In the genomic region with DNA sequence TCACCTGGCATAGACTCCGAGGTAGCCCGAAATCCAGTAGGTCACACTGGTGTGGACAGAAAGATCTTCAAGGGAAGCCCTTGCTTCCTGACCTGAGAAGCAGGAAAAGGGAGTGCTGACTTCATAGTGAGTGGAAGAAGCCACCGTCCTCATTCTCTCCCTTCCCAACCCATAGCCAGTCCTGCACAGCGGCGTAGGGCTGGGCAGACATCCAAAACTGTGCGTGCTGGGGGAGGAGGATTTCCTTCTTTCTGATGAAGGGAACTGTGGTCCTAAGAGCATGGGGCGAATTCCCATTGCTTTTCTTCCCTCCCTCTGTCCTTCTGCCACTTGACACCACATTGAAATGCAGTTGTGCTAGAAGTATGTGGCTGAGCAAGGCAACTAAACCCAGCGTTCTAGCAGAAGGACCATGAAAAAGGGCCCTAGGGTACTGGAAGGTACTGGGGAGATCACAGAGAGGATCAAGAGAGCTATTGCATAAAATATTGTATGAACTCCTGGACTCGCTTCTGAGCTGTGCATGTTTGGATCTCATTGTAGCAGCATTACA, we compare ENCODE assay signal across 23 cellular contexts.
DNase-seq lines count a peak whose midpoint lies in the region; ATAC-seq, FAIRE-seq and TF ChIP-seq lines count a peak whose summit lies in the region.
"Had no signal": no experiment of that assay in that cellular context is flagged by ENCODE, and none has a peak within 500 bp of the region (broad histone marks: within the 10 kb centered on the region; RNA-seq: fewer than 3 reads in every experiment).

No MANE protein-coding gene starts in this region.

- no peak overlapping the region for H3K4me3 Mint-ChIP-seq in activated CD8-positive, alpha-beta T cell treated with anti-CD3 and anti-CD28 coated beads for 36 hours
- H3K4me3 Mint-ChIP-seq: activated T-cell treated with anti-CD3 and anti-CD28 coated beads, Interleukin-2, amount 50 U/mL, for 24 hours; B cell had no signal

- ATAC-seq in right lobe of liver (peak; percentile 28 to 68 (median 39)), HepG2 (no peak), HG02798 (IDR thresholded peaks at IDR 0.05; ENCODE audit: poor library complexity, unreplicated experiment) (no peak)
- no peak for ATAC-seq in activated CD8-positive, alpha-beta T cell treated with anti-CD3 and anti-CD28 coated beads for 36 hours
- ATAC-seq: foreskin keratinocyte had no signal

- H3K27ac Mint-ChIP-seq in activated CD8-positive, alpha-beta T cell treated with anti-CD3 and anti-CD28 coated beads for 36 hours: no peak overlapping the region
- H3K27ac Mint-ChIP-seq: activated T-cell treated with anti-CD3 and anti-CD28 coated beads, Interleukin-2, amount 50 U/mL, for 24 hours; B cell had no signal

- H3K27me3 Mint-ChIP-seq in activated CD8-positive, alpha-beta T cell treated with anti-CD3 and anti-CD28 coated beads for 36 hours: peaks cover 3% of the 10 kb centered on the region

- POLR2A ChIA-PET in HepG2 (lab: Yijun Ruan, JAX): no interaction called here
- POLR2A ChIA-PET in activated CD8-positive, alpha-beta T cell treated with anti-CD3 and anti-CD28 coated beads for 36 hours (lab: Charles Lee): interaction anchor here (1.1 kb wide), 1 partner anchor 12 kb away, joined by 5 read pairs; no protein-coding TSS in a partner anchor

- H3K27me3 ChIP-seq in right lobe of liver (no peaks in the 10 kb centered on the region), HepG2 (ENCODE audit: control insufficient read depth in 1 of 2, insufficient read depth in 2 of 2, low read length in 2 of 2) (no peaks in the 10 kb centered on the region)
- H3K27me3 ChIP-seq: foreskin keratinocyte, stomach, transverse colon had no signal

- TF ChIP-seq RAD21 in HepG2 (CRISPR knock-in tag; IDR thresholded peaks at IDR 0.05): no peak

- H3K9me3 ChIP-seq in right lobe of liver: no peaks in the 10 kb centered on the region
- no peaks in the 10 kb centered on the region for H3K9me3 ChIP-seq in HepG2 (ENCODE audit: low read length)

- no peaks in the 10 kb centered on the region for H3K4me1 ChIP-seq in right lobe of liver
- H3K4me1 ChIP-seq in HepG2 (ENCODE audit: insufficient read depth, low read length): no peaks in the 10 kb centered on the region
- H3K4me1 ChIP-seq: foreskin keratinocyte, stomach, transverse colon had no signal

- H3K27ac ChIP-seq in right lobe of liver (no peak overlapping the region), HepG2 (ENCODE audit: extremely low read length, insufficient read depth, low read length) (no peak overlapping the region)
- H3K27ac ChIP-seq: foreskin keratinocyte, stomach, transverse colon had no signal

- CTCF ChIA-PET in HepG2 (lab: Yijun Ruan, JAX; ENCODE audit: low intra/inter-chr PET ratio, low total read pairs): no interaction called here
- CTCF ChIA-PET in activated CD8-positive, alpha-beta T cell treated with anti-CD3 and anti-CD28 coated beads for 36 hours (lab: Charles Lee): no interaction called here

- no peak overlapping the region for H3K9ac ChIP-seq in HepG2 (ENCODE audit: insufficient read depth, low read depth, low read length)

- TF ChIP-seq EP300 in HepG2 (IDR thresholded peaks at IDR 0.05; ENCODE audit: low read depth in 2 of 2, low read length in 2 of 2) (no peak), HepG2 (CRISPR knock-in tag; IDR thresholded peaks at IDR 0.05; ENCODE audit: borderline replicate concordance) (no peak)

- no peak overlapping the region for H3K4me3 ChIP-seq in right lobe of liver
- no peak overlapping the region for H3K4me3 ChIP-seq in HepG2 (replicated peaks in 1 of 3; ENCODE audit: insufficient read depth in 1 of 3, low read depth in 2 of 3, low read length in 3 of 3)
- H3K4me3 ChIP-seq in fibroblast of pulmonary artery (replicated peaks; ENCODE audit: low read depth, low read length): no peak overlapping the region
- H3K4me3 ChIP-seq: stomach, transverse colon had no signal

- peaks cover 11% of the 10 kb centered on the region for H3K9me3 Mint-ChIP-seq in activated CD8-positive, alpha-beta T cell treated with anti-CD3 and anti-CD28 coated beads for 36 hours

- in situ Hi-C loops in HepG2 (cut with HindIII; ENCODE audit: extremely low pct_ligation_motif_present, low pct_unique_long_range_greater_than_20kb): no loop called here

- H3K36me3 Mint-ChIP-seq in activated CD8-positive, alpha-beta T cell treated with anti-CD3 and anti-CD28 coated beads for 36 hours (ENCODE audit: low read depth): no peaks in the 10 kb centered on the region

- no TSS peak for BruUV-seq in HepG2 (replicated peaks; lab: Mats Ljungman, UMichigan)

- no peak overlapping the region for H3K4me2 ChIP-seq in HepG2 (ENCODE audit: low read depth, low read length)

- no peak for FAIRE-seq in HepG2 (lab: Jason Lieb, UNC)

- no peaks in the 10 kb centered on the region for H3K79me2 ChIP-seq in HepG2 (ENCODE audit: insufficient read depth, low read length)

- no peaks in the 10 kb centered on the region for H4K20me1 ChIP-seq in HepG2 (ENCODE audit: insufficient read depth, low read length)

- peak in 1 of 3 donors; percentile 27 for DNase-seq in right lobe of liver
- DNase-seq in HepG2 (ENCODE audit: low spot score): no peak
- DNase-seq in fibroblast of pulmonary artery (ENCODE audit: low read depth): peak; percentile 23
- DNase-seq in kidney tubule cell (ENCODE audit: low spot score): peak; percentile 28
- DNase-seq in amniotic stem cell (lab: John Stamatoyannopoulos, UW): no peak
- DNase-seq in activated CD8-positive, alpha-beta T cell treated with anti-CD3 and anti-CD28 coated beads for 36 hours: no peak
- no peak for DNase-seq in activated CD8-positive, alpha-beta memory T cell treated with anti-CD3 and anti-CD28 coated beads for 24 hours
- DNase-seq: activated CD4-positive, CD25-positive, alpha-beta regulatory T cell treated with anti-CD3 and anti-CD28 coated beads, Interleukin-2, amount 50 U/mL, for 72 hours; activated naive CD4-positive, alpha-beta T cell treated with Interleukin-2 at 50 U/mL for 16 hours; activated T-cell treated with anti-CD3 and anti-CD28 coated beads, Interleukin-2, amount 50 U/mL, for 24 hours; central memory CD4-positive, alpha-beta T cell; COR-L47; foreskin keratinocyte; islet precursor cell; NCI-H1092 treated with DMSO at 0.1 percent for 48 hours; NCI-H2081 treated with DMSO at 0.1 percent for 48 hours; NCI-H526; RPMI8226; stomach; T-helper 9 cell; transverse colon had no signal

- no peaks in the 10 kb centered on the region for H3K36me3 ChIP-seq in right lobe of liver
- H3K36me3 ChIP-seq in HepG2 (replicated peaks in 1 of 2; ENCODE audit: control insufficient read depth in 1 of 2, insufficient read depth in 2 of 2, low read length in 2 of 2): no peaks in the 10 kb centered on the region
- H3K36me3 ChIP-seq: stomach, transverse colon had no signal

- intact Hi-C loops in right lobe of liver (cut with DNase I): no loop called here
- intact Hi-C loops in HepG2 (cut with micrococcal nuclease; ENCODE audit: unreplicated experiment): no loop called here
- intact Hi-C loops in activated CD8-positive, alpha-beta T cell treated with anti-CD3 and anti-CD28 coated beads for 36 hours (cut with micrococcal nuclease): no loop called here

- 45% methylated on average over 5 of the region's 9 CpGs for WGBS in right lobe of liver (ENCODE audit: insufficient coverage, low coverage, low lambda C conversion rate, missing lambda C conversion rate)
- WGBS in HepG2 (ENCODE audit: low lambda C conversion rate): 48% methylated on average over 9 of the region's 9 CpGs

- H3K4me1 Mint-ChIP-seq in activated CD8-positive, alpha-beta T cell treated with anti-CD3 and anti-CD28 coated beads for 36 hours (ENCODE audit: low read depth): no peaks in the 10 kb centered on the region
- H3K4me1 Mint-ChIP-seq: B cell had no signal

- no peak overlapping the region for H2AFZ ChIP-seq in HepG2 (ENCODE audit: low read length)

- TF ChIP-seq POLR2A in right lobe of liver (IDR thresholded peaks at IDR 0.05) (no peak), HepG2 (IDR thresholded peaks at IDR 0.05; ENCODE audit: insufficient read depth in 1 of 2, low read depth in 2 of 2, low read length in 2 of 2) (no peak)

- TF ChIP-seq CTCF in right lobe of liver (IDR thresholded peaks at IDR 0.05): no peak
- TF ChIP-seq CTCF in HepG2 (CRISPR knock-in tag; IDR thresholded peaks at IDR 0.05): no peak
- TF ChIP-seq CTCF in fibroblast of pulmonary artery (IDR thresholded peaks at IDR 0.05; ENCODE audit: low read length, missing control alignments): no peak
- no peak for TF ChIP-seq CTCF in activated CD8-positive, alpha-beta T cell treated with anti-CD3 and anti-CD28 coated beads for 36 hours (IDR thresholded peaks at IDR 0.05)

TF ChIP-seq in HepG2, 621 proteins besides CTCF, POLR2A, EP300 and RAD21 (continues in another document):
- TF ChIP-seq FLYWCH1 (CRISPR knock-in tag; IDR thresholded peaks at IDR 0.05) (no peak), PHB2 (IDR thresholded peaks at IDR 0.05; ENCODE audit: partially characterized antibody) (no peak), ZNF207 (IDR thresholded peaks at IDR 0.05; ENCODE audit: borderline replicate concordance) (no peak)
- TF ChIP-seq, protein P1, sequence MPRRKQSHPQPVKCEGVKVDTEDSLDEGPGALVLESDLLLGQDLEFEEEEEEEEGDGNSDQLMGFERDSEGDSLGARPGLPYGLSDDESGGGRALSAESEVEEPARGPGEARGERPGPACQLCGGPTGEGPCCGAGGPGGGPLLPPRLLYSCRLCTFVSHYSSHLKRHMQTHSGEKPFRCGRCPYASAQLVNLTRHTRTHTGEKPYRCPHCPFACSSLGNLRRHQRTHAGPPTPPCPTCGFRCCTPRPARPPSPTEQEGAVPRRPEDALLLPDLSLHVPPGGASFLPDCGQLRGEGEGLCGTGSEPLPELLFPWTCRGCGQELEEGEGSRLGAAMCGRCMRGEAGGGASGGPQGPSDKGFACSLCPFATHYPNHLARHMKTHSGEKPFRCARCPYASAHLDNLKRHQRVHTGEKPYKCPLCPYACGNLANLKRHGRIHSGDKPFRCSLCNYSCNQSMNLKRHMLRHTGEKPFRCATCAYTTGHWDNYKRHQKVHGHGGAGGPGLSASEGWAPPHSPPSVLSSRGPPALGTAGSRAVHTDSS (CRISPR knock-in tag; conservative IDR thresholded peaks at IDR 0.05): no peak

Comparison
In these comparisons a context has a peak if more than half of its experiments do, and no peak if none do; other contexts are left out.
1. ATAC-seq: peak in right lobe of liver (4 of 4); none in HepG2 (single experiment), HG02798 (single experiment) and activated CD8-positive, alpha-beta T cell treated with anti-CD3 and anti-CD28 coated beads for 36 hours (single experiment).
2. DNase-seq: peak in fibroblast of pulmonary artery (single experiment) and kidney tubule cell (single experiment); none in HepG2 (single experiment), amniotic stem cell (single experiment), activated CD8-positive, alpha-beta T cell treated with anti-CD3 and anti-CD28 coated beads for 36 hours (single experiment) and activated CD8-positive, alpha-beta memory T cell treated with anti-CD3 and anti-CD28 coated beads for 24 hours (single experiment).